9 cellular contexts compared by ENCODE assay signal in genomic region chr2:202609381-202610145, GRCh38. TPM values are rescaled to one million over a fixed set of nuclear protein-coding genes. Genes with fewer than 3 reads are reported as not detected.
DNase-seq lines count a peak whose midpoint lies in the region; ATAC-seq and TF ChIP-seq lines count a peak whose summit lies in the region.
"Had no signal": no experiment of that assay in that cellular context is flagged by ENCODE, and none has a peak within 500 bp of the region (broad histone marks: within the 10 kb centered on the region; RNA-seq: fewer than 3 reads in every experiment).

No MANE protein-coding gene starts in this region.

- H3K4me3 ChIP-seq in hepatocyte (no peak overlapping the region), OCI-LY7 (ENCODE audit: low read depth, low read length, poor library complexity, severe bottlenecking) (no peak overlapping the region)

- H3K4me2 ChIP-seq in hepatocyte (no peak overlapping the region), OCI-LY7 (ENCODE audit: low read length) (no peak overlapping the region)

- H3K9me2 ChIP-seq in hepatocyte (replicated peaks; ENCODE audit: insufficient read depth), result no peaks in the 10 kb centered on the region
- no peaks in the 10 kb centered on the region; the same call in 1 of the 2 replicates for H3K9me2 ChIP-seq in OCI-LY7 (ENCODE audit: insufficient read depth, low read length)

- BruUV-seq in OCI-LY7 (replicated peaks; lab: Mats Ljungman, UMichigan), result no TSS peak

- POLR2A ChIA-PET in OCI-LY7 (lab: Charles Lee), result interaction anchor here (1.0 kb wide), 1 partner anchor 19 kb away, joined by 6 read pairs; no protein-coding TSS in a partner anchor

- H2AFZ ChIP-seq in hepatocyte (no peak overlapping the region), OCI-LY7 (ENCODE audit: low read length) (no peak overlapping the region)

- ATAC-seq in GM21447 (IDR thresholded peaks at IDR 0.05; ENCODE audit: unreplicated experiment), result peak; percentile 93
- ATAC-seq in HG03571 (IDR thresholded peaks at IDR 0.05; ENCODE audit: unreplicated experiment), result peak; percentile 89

- in situ Hi-C loops in GM13976 (cut with MboI; ENCODE audit: low sequenced_read_pairs, unreplicated experiment), result no loop called here

- H3K36me3 ChIP-seq in hepatocyte (replicated peaks; ENCODE audit: insufficient read depth, low read depth) (no peaks in the 10 kb centered on the region), OCI-LY7 (ENCODE audit: insufficient read depth, low read length) (no peaks in the 10 kb centered on the region)

- DNase-seq in GM13976 (ENCODE audit: low spot score) (peak; percentile 56), hepatocyte (ENCODE audit: low spot score) (no peak), HuH-7 (ENCODE audit: low spot score) (no peak), OCI-LY7 (ENCODE audit: low spot score) (no peak), NCI-H526 (lab: John Stamatoyannopoulos, UW) (no peak), NCI-H526 treated with DMSO at 0.1 percent for 48 hours (lab: John Stamatoyannopoulos, UW) (no peak)

- 68% methylated on average over 3 of the region's 3 CpGs for WGBS in hepatocyte (ENCODE audit: low lambda C conversion rate, missing lambda C conversion rate)

- CTCF ChIA-PET in OCI-LY7 (lab: Charles Lee; ENCODE audit: unreplicated experiment), result no interaction called here

- no peaks in the 10 kb centered on the region for H3K27me3 ChIP-seq in hepatocyte

- H4K20me1 ChIP-seq in hepatocyte (ENCODE audit: insufficient read depth, poor library complexity, severe bottlenecking), result no peaks in the 10 kb centered on the region
- no peaks in the 10 kb centered on the region for H4K20me1 ChIP-seq in OCI-LY7 (ENCODE audit: insufficient read depth, low read length)

- H3K4me1 ChIP-seq in hepatocyte (ENCODE audit: insufficient read depth), result peaks cover 2% of the 10 kb centered on the region
- no peaks in the 10 kb centered on the region for H3K4me1 ChIP-seq in OCI-LY7 (ENCODE audit: insufficient read depth, low read length, poor library complexity, severe bottlenecking)

- intact Hi-C loops in OCI-LY7 (cut with micrococcal nuclease; ENCODE audit: unreplicated experiment), result no loop called here

- TF ChIP-seq CTCF in GM13976 (IDR thresholded peaks at IDR 0.05; ENCODE audit: borderline replicate concordance, control extremely low read depth, extremely low read depth, insufficient read depth, missing control alignments) (no peak), hepatocyte (IDR thresholded peaks at IDR 0.05; ENCODE audit: poor library complexity) (no peak), OCI-LY7 (conservative IDR thresholded peaks at IDR 0.05; ENCODE audit: low read length) (no peak)

- H3K79me2 ChIP-seq in hepatocyte (no peaks in the 10 kb centered on the region), OCI-LY7 (ENCODE audit: insufficient read depth, low read depth, low read length) (no peaks in the 10 kb centered on the region)

- H3K9me3 ChIP-seq in hepatocyte (ENCODE audit: low read depth) (no peaks in the 10 kb centered on the region), OCI-LY7 (ENCODE audit: low read length) (no peaks in the 10 kb centered on the region)

- H3K27ac ChIP-seq in hepatocyte (peak overlapping the region; percentile 6), OCI-LY7 (ENCODE audit: low read depth, low read length, poor library complexity, severe bottlenecking) (no peak overlapping the region)
- H3K27ac ChIP-seq: HL-60 had no signal

RNA-seq across cellular contexts. Expression of gene FAM117B, which starts 25.2 kb away (rescaled TPM):
- total RNA-seq in hepatocyte (10.9 and 13.8 TPM in 2 replicates), OCI-LY7 (2022) (18.4 and 19.6 TPM in 2 replicates)
- 8.2 and 9.0 TPM in 2 replicates for polyA plus RNA-seq in hepatocyte
- total RNA-seq in OCI-LY7 (2014; rRNA removed; shearing (Covaris generic)), result 3.1 and 4.2 TPM in 2 replicates
